ENCODE assay signal across 8 cellular contexts in the genomic region with DNA sequence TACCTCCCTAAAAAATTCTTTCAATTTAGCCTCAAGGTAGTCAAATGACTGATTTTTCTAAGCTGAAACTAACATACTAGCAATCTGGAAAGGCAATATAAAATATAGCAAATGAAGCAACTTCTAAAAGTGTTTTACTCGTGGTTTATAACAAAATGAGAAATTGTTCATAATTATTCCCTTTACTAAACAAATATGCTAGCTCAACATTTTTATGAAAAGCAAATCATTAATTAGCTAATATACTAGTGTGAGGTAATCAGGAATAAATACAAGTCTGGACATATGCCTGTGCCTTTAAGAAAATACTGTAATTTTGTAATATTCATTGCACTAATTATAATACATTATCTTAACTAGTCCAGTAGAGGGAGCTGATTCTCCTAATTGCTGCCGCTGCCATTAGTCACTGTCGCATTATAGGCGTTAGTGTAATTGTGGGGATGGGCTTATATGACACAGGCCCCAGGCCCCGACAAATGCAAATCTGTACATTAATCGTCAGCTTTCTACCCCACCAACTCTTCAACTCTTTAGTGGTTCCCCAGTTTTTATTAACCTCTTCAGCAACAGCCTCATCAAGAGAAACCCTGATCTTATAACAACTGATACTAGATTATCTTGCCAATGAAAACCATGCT.
DNase-seq lines count a peak whose midpoint lies in the region; ATAC-seq and TF ChIP-seq lines count a peak whose summit lies in the region.

No MANE protein-coding gene starts in this region.

- H3K9me3 Mint-ChIP-seq in stimulated activated memory B cell treated with anti-CD40 and anti-IgM and Interleukin-4, amounts not matched to agents 10 μg/mL and 1 μg/mL and 100 μg/mL, for 72 hours: no peaks in the 10 kb centered on the region

- ATAC-seq in stimulated activated memory B cell treated with anti-CD40 and anti-IgM and Interleukin-4, amounts not matched to agents 10 μg/mL and 1 μg/mL and 100 μg/mL, for 72 hours: peak; percentile 60

- H3K36me3 Mint-ChIP-seq in stimulated activated memory B cell treated with anti-CD40 and anti-IgM and Interleukin-4, amounts not matched to agents 10 μg/mL and 1 μg/mL and 100 μg/mL, for 72 hours: peaks cover 13% of the 10 kb centered on the region

- no peaks in the 10 kb centered on the region for H3K4me1 Mint-ChIP-seq in stimulated activated memory B cell treated with anti-CD40 and anti-IgM and Interleukin-4, amounts not matched to agents 10 μg/mL and 1 μg/mL and 100 μg/mL, for 72 hours

- H3K27me3 Mint-ChIP-seq in stimulated activated memory B cell treated with anti-CD40 and anti-IgM and Interleukin-4, amounts not matched to agents 10 μg/mL and 1 μg/mL and 100 μg/mL, for 72 hours: no peaks in the 10 kb centered on the region

- H3K4me3 Mint-ChIP-seq in stimulated activated memory B cell treated with anti-CD40 and anti-IgM and Interleukin-4, amounts not matched to agents 10 μg/mL and 1 μg/mL and 100 μg/mL, for 72 hours: no peak overlapping the region

- TF ChIP-seq CTCF in VCaP (conservative IDR thresholded peaks at IDR 0.05): peak; percentile 89

- H3K27ac Mint-ChIP-seq in stimulated activated memory B cell treated with anti-CD40 and anti-IgM and Interleukin-4, amounts not matched to agents 10 μg/mL and 1 μg/mL and 100 μg/mL, for 72 hours: no peak overlapping the region

- H3K27ac ChIP-seq in VCaP: no peak overlapping the region

- DNase-seq in NCI-H510A treated with DMSO at 0.1 percent for 48 hours (lab: John Stamatoyannopoulos, UW) (peak; percentile 27), NCI-H510A (lab: John Stamatoyannopoulos, UW) (no peak), HCEC 1CT (peak; percentile 61), NCI-H128 (lab: John Stamatoyannopoulos, UW; ENCODE audit: unreplicated experiment) (peak; percentile 41), globus pallidus (ENCODE audit: low spot score) (peak; percentile 77), activated gamma-delta T cell treated with Interleukin-2 at 50 U/mL for 16 hours (no peak)

Comparison
In these comparisons a context has a peak if more than half of its experiments do, and no peak if none do; other contexts are left out.
1. DNase-seq: peak in NCI-H510A treated with DMSO at 0.1 percent for 48 hours (single experiment), HCEC 1CT (single experiment), NCI-H128 (single experiment) and globus pallidus (single experiment); none in NCI-H510A (single experiment) and activated gamma-delta T cell treated with Interleukin-2 at 50 U/mL for 16 hours (single experiment).